In genomic region chr4:56049428-56050212, GRCh38 we compare ENCODE assay signal across 8 cellular contexts.
A peak's percentile ranks its signal among the peaks of the same experiment; 100 is the strongest.
DNase-seq lines count a peak whose midpoint lies in the region; ATAC-seq and TF ChIP-seq lines count a peak whose summit lies in the region.

No MANE protein-coding gene starts in this region.

- H3K9me3 ChIP-seq in T-helper 17 cell (ENCODE audit: control insufficient read depth, low read length, poor library complexity, severe bottlenecking) (no peaks in the 10 kb centered on the region), subcutaneous abdominal adipose tissue (ENCODE audit: control insufficient read depth in 5 of 5, low read length in 5 of 5) (no peaks in the 10 kb centered on the region)

- H3K9ac ChIP-seq in KMS-11: peak overlapping the region; percentile 76
- H3K9ac ChIP-seq in subcutaneous abdominal adipose tissue (ENCODE audit: low read length in 5 of 5): peak overlapping the region in 1 of 5 donors; percentile 35

- intact Hi-C loops in activated CD4-positive, alpha-beta T cell treated with anti-CD3 and anti-CD28 coated beads, Interleukin-2, amount 10 ng/mL, durations not matched to agents 24 days and 14 days (cut with micrococcal nuclease): loop anchor here (1.0 to 2.0 kb wide), 5 partner anchors 101 to 338 kb away; partner anchors contain the start of genes AASDH, CEP135 and EXOC1

- peaks cover 54% of the 10 kb centered on the region for H3K27me3 Mint-ChIP-seq in activated CD4-positive, alpha-beta T cell treated with anti-CD3 and anti-CD28 coated beads, Interleukin-2, amount 10 ng/mL, durations not matched to agents 24 days and 14 days
- peaks cover 44% of the 10 kb centered on the region for H3K27me3 Mint-ChIP-seq in T-helper 17 cell
- peaks cover 50 to 68% of the 10 kb centered on the region in 2 donors for H3K27me3 Mint-ChIP-seq in effector memory CD8-positive, alpha-beta T cell
- H3K27me3 Mint-ChIP-seq in memory B cell: peaks cover 2% of the 10 kb centered on the region

- H3K4me1 ChIP-seq in KMS-11 (ENCODE audit: low read depth, poor library complexity, severe bottlenecking): peaks cover 12% of the 10 kb centered on the region
- H3K4me1 ChIP-seq in subcutaneous abdominal adipose tissue (ENCODE audit: control insufficient read depth in 5 of 5, insufficient read depth in 5 of 5, low read length in 5 of 5): peaks cover 0 to 17% (median 12%) of the 10 kb centered on the region in 5 donors

- H3K4me2 ChIP-seq in KMS-11: peak overlapping the region; percentile 85

- H3K9me3 Mint-ChIP-seq in activated CD4-positive, alpha-beta T cell treated with anti-CD3 and anti-CD28 coated beads, Interleukin-2, amount 10 ng/mL, durations not matched to agents 24 days and 14 days: no peaks in the 10 kb centered on the region
- no peaks in the 10 kb centered on the region for H3K9me3 Mint-ChIP-seq in effector memory CD8-positive, alpha-beta T cell
- no peaks in the 10 kb centered on the region for H3K9me3 Mint-ChIP-seq in memory B cell

- H3K4me3 ChIP-seq in KMS-11 (IDR thresholded peaks at IDR 0.05; ENCODE audit: insufficient read depth, low read depth, low read length) (peak overlapping the region; percentile 91), subcutaneous abdominal adipose tissue (ENCODE audit: low read depth in 1 of 5, low read length in 5 of 5) (peak overlapping the region in 4 of 5 donors; percentile 57 to 72 (median 64))

- H3K4me1 Mint-ChIP-seq in activated CD4-positive, alpha-beta T cell treated with anti-CD3 and anti-CD28 coated beads, Interleukin-2, amount 10 ng/mL, durations not matched to agents 24 days and 14 days: peaks cover 13% of the 10 kb centered on the region
- H3K4me1 Mint-ChIP-seq in T-helper 17 cell (peaks cover 10% of the 10 kb centered on the region), memory B cell (peaks cover 6% of the 10 kb centered on the region)
- peaks cover 9% of the 10 kb centered on the region in 2 donors for H3K4me1 Mint-ChIP-seq in effector memory CD8-positive, alpha-beta T cell (ENCODE audit: low read depth in 2 of 2)

- no peaks in the 10 kb centered on the region for H4K20me1 ChIP-seq in KMS-11 (ENCODE audit: insufficient read depth)

- no peaks in the 10 kb centered on the region for H3K27me3 ChIP-seq in KMS-11 (ENCODE audit: insufficient read depth, low read depth)
- H3K27me3 ChIP-seq in subcutaneous abdominal adipose tissue (ENCODE audit: control insufficient read depth in 5 of 5, insufficient read depth in 4 of 5, low read length in 5 of 5): peaks cover 0 to 26% (median 5%) of the 10 kb centered on the region in 5 donors

- peak overlapping the region; percentile 44 for H3K27ac ChIP-seq in KMS-11
- no peak overlapping the region for H3K27ac ChIP-seq in subcutaneous abdominal adipose tissue (ENCODE audit: low read depth, low read length)

- peak overlapping the region; percentile 89 for H3K4me3 Mint-ChIP-seq in activated CD4-positive, alpha-beta T cell treated with anti-CD3 and anti-CD28 coated beads, Interleukin-2, amount 10 ng/mL, durations not matched to agents 24 days and 14 days
- peak overlapping the region; percentile 88 for H3K4me3 Mint-ChIP-seq in T-helper 17 cell
- H3K4me3 Mint-ChIP-seq in effector memory CD8-positive, alpha-beta T cell: peak overlapping the region; percentile 69 to 70
- H3K4me3 Mint-ChIP-seq in memory B cell: peak overlapping the region; percentile 87

- H3K36me3 Mint-ChIP-seq in activated CD4-positive, alpha-beta T cell treated with anti-CD3 and anti-CD28 coated beads, Interleukin-2, amount 10 ng/mL, durations not matched to agents 24 days and 14 days (ENCODE audit: low read depth): peaks cover 1% of the 10 kb centered on the region
- H3K36me3 Mint-ChIP-seq in T-helper 17 cell (ENCODE audit: low read depth) (no peaks in the 10 kb centered on the region), memory B cell (no peaks in the 10 kb centered on the region)
- H3K36me3 Mint-ChIP-seq in effector memory CD8-positive, alpha-beta T cell (ENCODE audit: insufficient read depth): peaks cover 5% of the 10 kb centered on the region

- H2AFZ ChIP-seq in KMS-11 (ENCODE audit: low read depth): peak overlapping the region; percentile 99

- no peak for TF ChIP-seq CTCF in KMS-11 (conservative IDR thresholded peaks at IDR 0.05; ENCODE audit: low read depth, low read length)

- H3K27ac Mint-ChIP-seq in activated CD4-positive, alpha-beta T cell treated with anti-CD3 and anti-CD28 coated beads, Interleukin-2, amount 10 ng/mL, durations not matched to agents 24 days and 14 days: peak overlapping the region; percentile 48
- no peak overlapping the region for H3K27ac Mint-ChIP-seq in T-helper 17 cell
- no peak overlapping the region for H3K27ac Mint-ChIP-seq in effector memory CD8-positive, alpha-beta T cell
- H3K27ac Mint-ChIP-seq in memory B cell: peak overlapping the region; percentile 65

- peaks cover 6% of the 10 kb centered on the region; the same call in 1 of the 2 replicates for H3K79me2 ChIP-seq in KMS-11 (ENCODE audit: insufficient read depth, low read depth)

- H3K36me3 ChIP-seq in KMS-11 (ENCODE audit: insufficient read depth) (no peaks in the 10 kb centered on the region), subcutaneous abdominal adipose tissue (ENCODE audit: control insufficient read depth in 5 of 5, insufficient read depth in 5 of 5, low read length in 5 of 5) (no peaks in the 10 kb centered on the region)

- peak; percentile 71 for DNase-seq in activated CD4-positive, alpha-beta T cell treated with anti-CD3 and anti-CD28 coated beads, Interleukin-2, amount 10 ng/mL, durations not matched to agents 24 days and 14 days
- DNase-seq in activated CD4-positive, alpha-beta T cell treated with anti-CD3 and anti-CD28 coated beads for 4 hours: no peak
- DNase-seq in H4 (ENCODE audit: low spot score): peak; percentile 7
- DNase-seq in T-helper 17 cell: no peak
- DNase-seq in effector memory CD8-positive, alpha-beta T cell: no peak
- DNase-seq in memory B cell (ENCODE audit: low spot score in 2 of 2): peak; percentile 9 to 14

- ATAC-seq in T-helper 17 cell: peak; percentile 43
- no peak for ATAC-seq in effector memory CD8-positive, alpha-beta T cell (replicated peaks)
- peak; percentile 19 for ATAC-seq in memory B cell (ENCODE audit: low read depth)

Comparison
In these comparisons a context has a peak if more than half of its experiments do, and no peak if none do; other contexts are left out.
1. DNase-seq: peak in activated CD4-positive, alpha-beta T cell treated with anti-CD3 and anti-CD28 coated beads, Interleukin-2, amount 10 ng/mL, durations not matched to agents 24 days and 14 days (single experiment), H4 (single experiment) and memory B cell (2 of 2); none in activated CD4-positive, alpha-beta T cell treated with anti-CD3 and anti-CD28 coated beads for 4 hours (0 of 2), T-helper 17 cell (0 of 3) and effector memory CD8-positive, alpha-beta T cell (0 of 3).
2. H3K27ac Mint-ChIP-seq: peak in activated CD4-positive, alpha-beta T cell treated with anti-CD3 and anti-CD28 coated beads, Interleukin-2, amount 10 ng/mL, durations not matched to agents 24 days and 14 days (single experiment) and memory B cell (single experiment); none in T-helper 17 cell (single experiment) and effector memory CD8-positive, alpha-beta T cell (0 of 2).
3. Peak in every context shown above with its lines, with median percentiles within 50 percentile points of each other: H3K4me3 Mint-ChIP-seq.